27 cellular contexts compared by ENCODE assay signal in the genomic region with DNA sequence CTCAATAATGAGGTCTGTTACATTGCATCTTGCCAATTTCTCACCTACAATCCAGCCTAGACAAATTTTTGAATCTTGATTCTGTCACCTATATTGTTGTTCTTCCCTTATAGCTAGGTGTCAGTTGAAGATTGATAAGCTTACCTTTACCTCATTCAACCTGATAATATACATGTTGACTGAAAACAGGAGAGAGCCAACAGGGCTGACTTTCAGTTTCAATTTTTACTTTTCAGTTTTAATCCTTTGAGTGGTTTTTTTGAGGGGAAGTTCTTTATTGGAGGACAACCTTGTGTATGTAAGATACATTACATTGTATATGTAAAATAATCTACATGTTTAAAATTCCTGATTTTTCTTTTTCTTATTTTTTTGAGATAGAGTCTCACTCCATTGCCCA. TPM values are rescaled to one million over a fixed set of nuclear protein-coding genes. Genes with fewer than 3 reads are reported as not detected.
A peak's percentile ranks its signal among the peaks of the same experiment; 100 is the strongest.
DNase-seq lines count a peak whose midpoint lies in the region; ATAC-seq lines count a peak whose summit lies in the region.
"Had no signal": no experiment of that assay in that cellular context is flagged by ENCODE, and none has a peak within 500 bp of the region (broad histone marks: within the 10 kb centered on the region; RNA-seq: fewer than 3 reads in every experiment).

No MANE protein-coding gene starts in this region.

- ATAC-seq in GM18508 (IDR thresholded peaks at IDR 0.05; ENCODE audit: insufficient read depth, unreplicated experiment) (peak; percentile 60), GM19395 (IDR thresholded peaks at IDR 0.05; ENCODE audit: unreplicated experiment) (peak; percentile 68), GM21723 (IDR thresholded peaks at IDR 0.05; ENCODE audit: unreplicated experiment) (peak; percentile 52), HG03520 (IDR thresholded peaks at IDR 0.05; ENCODE audit: unreplicated experiment) (peak; percentile 60), HG02763 (IDR thresholded peaks at IDR 0.05; ENCODE audit: unreplicated experiment) (no peak), HG02938 (IDR thresholded peaks at IDR 0.05; ENCODE audit: unreplicated experiment) (no peak), esophagus mucosa (no peak)
- ATAC-seq: left lobe of liver, T-helper 17 cell had no signal

- DNase-seq in NCI-H2029 treated with DMSO at 0.1 percent for 48 hours (lab: John Stamatoyannopoulos, UW) = no peak
- DNase-seq: ACHN; activated CD4-positive, alpha-beta T cell treated with anti-CD3 and anti-CD28 coated beads for 48 hours; activated naive CD4-positive, alpha-beta T cell treated with anti-CD3 and anti-CD28 coated beads, Interleukin-2, amount 10 ng/mL, durations not matched to agents 7 days and 5 days; amygdala; DMS79; effector CD8-positive, alpha-beta T cell; foreskin melanocyte; GF-D8; immature natural killer cell; mesendoderm; NCI-H1436 treated with DMSO at 0.1 percent for 48 hours; NCI-H524 treated with DMSO at 0.1 percent for 48 hours; sigmoid colon; SK-N-SH; T-helper 17 cell had no signal

RNA-seq across cellular contexts. Expression of a gene that starts 5.8 kb away (rescaled TPM):
- total RNA-seq in esophagus mucosa = 0.12 TPM
- total RNA-seq: bronchial epithelial cell, left lobe of liver, myocyte, prostate gland, T-helper 17 cell had no signal

Comparison
In these comparisons a context has a peak if more than half of its experiments do, and no peak if none do; other contexts are left out.
1. ATAC-seq: peak in GM18508 (single experiment), GM19395 (single experiment), GM21723 (single experiment) and HG03520 (single experiment); none in HG02763 (single experiment), HG02938 (single experiment) and esophagus mucosa (single experiment).